In genomic region chr7:711967-712600, GRCh38 we compare ENCODE assay signal across 9 cellular contexts. TPM values are rescaled to one million over a fixed set of nuclear protein-coding genes. Genes with fewer than 3 reads are reported as not detected.
DNase-seq lines count a peak whose midpoint lies in the region; ATAC-seq and TF ChIP-seq lines count a peak whose summit lies in the region.
"Had no signal": no experiment of that assay in that cellular context is flagged by ENCODE, and none has a peak within 500 bp of the region (broad histone marks: within the 10 kb centered on the region; RNA-seq: fewer than 3 reads in every experiment).

No MANE protein-coding gene starts in this region.

- DNase-seq in breast epithelium (ENCODE audit: low spot score in 2 of 2) (peak in 1 of 2 donors; percentile 16), mammary epithelial cell (no peak), cardiac fibroblast (ENCODE audit: low read depth in 2 of 2) (no peak), memory B cell (ENCODE audit: low spot score in 2 of 2) (no peak), tibial artery (peak in 1 of 2 donors; percentile 32), LoVo (ENCODE audit: low spot score) (no peak), caudate nucleus (lab: John Stamatoyannopoulos, UW) (no peak)

- intact Hi-C loops in breast epithelium (cut with DNase I; ENCODE audit: low total_unique reads) = no loop called here
- intact Hi-C loops in mammary epithelial cell (cut with micrococcal nuclease) = no loop called here
- intact Hi-C loops in tibial artery (cut with DNase I; ENCODE audit: low total_unique reads) = no loop called here

- in situ Hi-C loops in mammary epithelial cell (cut with MboI; ENCODE audit: low sequenced_read_pairs in 2 of 2) = no loop called here

- no peak overlapping the region for H2AFZ ChIP-seq in mammary epithelial cell (ENCODE audit: low read depth, low read length)

- H3K36me3 ChIP-seq in breast epithelium (no peaks in the 10 kb centered on the region), mammary epithelial cell (ENCODE audit: insufficient read depth, low read length) (no peaks in the 10 kb centered on the region), tibial artery (no peaks in the 10 kb centered on the region)

- no peak overlapping the region for H3K4me2 ChIP-seq in mammary epithelial cell (ENCODE audit: insufficient read depth, low read depth, low read length)

- H3K27me3 ChIP-seq in breast epithelium (no peaks in the 10 kb centered on the region), mammary epithelial cell (ENCODE audit: insufficient read depth, low read length) (no peaks in the 10 kb centered on the region), tibial artery (peaks cover 0 to 19% of the 10 kb centered on the region in 2 donors)

- no peak for TF ChIP-seq CTCF in breast epithelium (IDR thresholded peaks at IDR 0.05)
- TF ChIP-seq CTCF in mammary epithelial cell (conservative IDR thresholded peaks at IDR 0.05 in 1 of 2, IDR thresholded peaks at IDR 0.05 in 1 of 2; ENCODE audit: extremely low read depth in 1 of 2, insufficient read depth in 1 of 2, low read depth in 1 of 2, low read length in 2 of 2) = no peak
- TF ChIP-seq CTCF in cardiac fibroblast (IDR thresholded peaks at IDR 0.05; ENCODE audit: low read depth, low read length) = no peak
- TF ChIP-seq CTCF in tibial artery (IDR thresholded peaks at IDR 0.05) = no peak

- H3K4me1 ChIP-seq in breast epithelium (peaks cover 0 to 3% of the 10 kb centered on the region in 2 donors), mammary epithelial cell (ENCODE audit: insufficient read depth, low read length) (no peaks in the 10 kb centered on the region), tibial artery (peaks cover 0 to 16% (median 8%) of the 10 kb centered on the region in 4 donors)

- H4K20me1 ChIP-seq in mammary epithelial cell (ENCODE audit: insufficient read depth, low read length) = no peaks in the 10 kb centered on the region

- H3K36me3 Mint-ChIP-seq in memory B cell = peaks cover 21% of the 10 kb centered on the region

- no peaks in the 10 kb centered on the region for H3K9me3 Mint-ChIP-seq in memory B cell

- no peaks in the 10 kb centered on the region for H3K79me2 ChIP-seq in mammary epithelial cell (ENCODE audit: insufficient read depth, low read length)

- dilution Hi-C loops in mammary epithelial cell (cut with HindIII; ENCODE audit: low sequenced_read_pairs) = no loop called here

- TF ChIP-seq POLR2A in breast epithelium (IDR thresholded peaks at IDR 0.05) = no peak

- H3K9me3 ChIP-seq in breast epithelium (no peaks in the 10 kb centered on the region), mammary epithelial cell (replicated peaks; ENCODE audit: insufficient read depth, low read length) (no peaks in the 10 kb centered on the region), tibial artery (no peaks in the 10 kb centered on the region)

- peaks cover 10% of the 10 kb centered on the region for H3K27me3 Mint-ChIP-seq in memory B cell

- ATAC-seq in memory B cell (ENCODE audit: low read depth) = peak; percentile 62
- no peak for ATAC-seq in HG02610 (IDR thresholded peaks at IDR 0.05; ENCODE audit: unreplicated experiment)
- ATAC-seq: Panc1 had no signal

- no peak overlapping the region for H3K27ac Mint-ChIP-seq in memory B cell

- CTCF ChIA-PET in mammary epithelial cell (lab: Charles Lee; ENCODE audit: low non-redundant PET) = no interaction called here

- H3K27ac ChIP-seq in breast epithelium = peak overlapping the region; percentile 60 to 71
- H3K27ac ChIP-seq in mammary epithelial cell (ENCODE audit: insufficient read depth, low read depth, low read length) = no peak overlapping the region
- peak overlapping the region in 1 of 2 donors; percentile 17 for H3K27ac ChIP-seq in tibial artery
- H3K27ac ChIP-seq in caudate nucleus (ENCODE audit: low read depth, low read length) = no peak overlapping the region

- H3K4me3 ChIP-seq in breast epithelium = peak overlapping the region; percentile 46 to 99 (median 83)
- no peak overlapping the region for H3K4me3 ChIP-seq in mammary epithelial cell (replicated peaks in 1 of 3; ENCODE audit: insufficient read depth in 1 of 3, low read depth in 2 of 3, low read length in 3 of 3)
- H3K4me3 ChIP-seq in cardiac fibroblast (replicated peaks in 1 of 2; ENCODE audit: low read depth in 2 of 2, low read length in 2 of 2) = peak overlapping the region; percentile 36 to 51
- peak overlapping the region; percentile 43 to 67 for H3K4me3 ChIP-seq in tibial artery

- H3K4me3 Mint-ChIP-seq in memory B cell = peak overlapping the region; percentile 38

- H3K9ac ChIP-seq in mammary epithelial cell (ENCODE audit: insufficient read depth, low read length) = no peak overlapping the region

- no CpG with 5 or more reads among the region's 80 CpGs for WGBS in mammary epithelial cell (ENCODE audit: low coverage, missing lambda C conversion rate)

- H3K4me1 Mint-ChIP-seq in memory B cell = peaks cover 5% of the 10 kb centered on the region

- no TSS peak for BruUV-seq in mammary epithelial cell (replicated peaks; lab: Mats Ljungman, UMichigan)

RNA-seq across cellular contexts. Expression of gene DNAAF5, which starts 14.4 kb away (rescaled TPM):
- total RNA-seq in breast epithelium (10 to 100 TPM; 14.1 to 29.8 (median 23.6) TPM), mammary epithelial cell (10 to 100 TPM; 27.8 to 34.0 TPM)
- 52.4 TPM for polyA plus RNA-seq in mammary epithelial cell
- polyA minus RNA-seq in mammary epithelial cell = 64.4 TPM

RNA-seq across cellular contexts. Expression of gene PRKAR1B, which starts 15.0 kb away (rescaled TPM):
- total RNA-seq in breast epithelium (10 to 100 TPM in 1 of 3 donors, 1 to 10 TPM in 2; 3.7 to 10.5 (median 7.9) TPM), mammary epithelial cell (10 to 100 TPM; 24.3 to 34.5 TPM)
- 31.9 TPM for polyA plus RNA-seq in mammary epithelial cell
- polyA minus RNA-seq in mammary epithelial cell = 39.9 TPM

Comparison
In these comparisons a context has a peak if more than half of its experiments do, and no peak if none do; other contexts are left out.
1. H3K27ac ChIP-seq: peak in breast epithelium (2 of 2); none in mammary epithelial cell (single experiment) and caudate nucleus (single experiment).
2. H3K4me3 ChIP-seq: peak in breast epithelium (3 of 3), cardiac fibroblast (2 of 2) and tibial artery (2 of 2); none in mammary epithelial cell (0 of 3).